In the genomic region with DNA sequence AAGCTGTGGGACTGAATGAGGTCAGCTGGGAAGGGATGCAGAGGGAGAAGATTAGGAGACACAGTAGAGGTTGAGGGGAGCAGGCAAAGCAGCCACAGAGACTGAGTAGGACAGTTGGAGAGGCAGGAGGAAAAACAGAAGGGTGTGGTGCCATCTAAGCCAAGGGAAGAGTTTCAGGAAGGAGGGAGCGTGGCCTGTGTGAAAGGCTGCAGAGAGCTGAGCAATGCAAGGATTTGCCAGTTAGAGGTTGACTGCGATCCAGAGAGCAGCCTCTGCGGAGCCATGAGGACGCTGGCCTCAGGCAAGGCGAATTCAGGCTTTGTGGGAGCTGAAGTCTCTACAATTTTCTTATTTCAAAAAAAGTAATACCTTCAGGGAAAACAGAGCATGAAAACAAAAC, we compare ENCODE assay signal across 1 cellular context.
TF ChIP-seq lines count a peak whose summit lies in the region.

No MANE protein-coding gene starts in this region.

TF ChIP-seq in GM23338, 12 proteins besides CTCF, POLR2A, EP300 and RAD21:
- no peak for TF ChIP-seq ZNF462 (CRISPR knock-in tag; IDR thresholded peaks at IDR 0.05)
- TF ChIP-seq NANOG (IDR thresholded peaks at IDR 0.05; ENCODE audit: borderline replicate concordance) = no peak
- TF ChIP-seq, protein P1, sequence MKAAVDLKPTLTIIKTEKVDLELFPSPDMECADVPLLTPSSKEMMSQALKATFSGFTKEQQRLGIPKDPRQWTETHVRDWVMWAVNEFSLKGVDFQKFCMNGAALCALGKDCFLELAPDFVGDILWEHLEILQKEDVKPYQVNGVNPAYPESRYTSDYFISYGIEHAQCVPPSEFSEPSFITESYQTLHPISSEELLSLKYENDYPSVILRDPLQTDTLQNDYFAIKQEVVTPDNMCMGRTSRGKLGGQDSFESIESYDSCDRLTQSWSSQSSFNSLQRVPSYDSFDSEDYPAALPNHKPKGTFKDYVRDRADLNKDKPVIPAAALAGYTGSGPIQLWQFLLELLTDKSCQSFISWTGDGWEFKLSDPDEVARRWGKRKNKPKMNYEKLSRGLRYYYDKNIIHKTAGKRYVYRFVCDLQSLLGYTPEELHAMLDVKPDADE (IDR thresholded peaks at IDR 0.05) = no peak
- TF ChIP-seq CREB1 (CRISPR knock-in tag; IDR thresholded peaks at IDR 0.05; ENCODE audit: low read depth) = no peak
- no peak for TF ChIP-seq STAT1 (IDR thresholded peaks at IDR 0.05; ENCODE audit: unreplicated experiment)
- no peak for TF ChIP-seq EZH2 (IDR thresholded peaks at IDR 0.05; ENCODE audit: low read depth, unreplicated experiment)
- TF ChIP-seq POLR2AphosphoS5 (IDR thresholded peaks at IDR 0.05; ENCODE audit: low read depth) = no peak
- TF ChIP-seq, protein P2, sequence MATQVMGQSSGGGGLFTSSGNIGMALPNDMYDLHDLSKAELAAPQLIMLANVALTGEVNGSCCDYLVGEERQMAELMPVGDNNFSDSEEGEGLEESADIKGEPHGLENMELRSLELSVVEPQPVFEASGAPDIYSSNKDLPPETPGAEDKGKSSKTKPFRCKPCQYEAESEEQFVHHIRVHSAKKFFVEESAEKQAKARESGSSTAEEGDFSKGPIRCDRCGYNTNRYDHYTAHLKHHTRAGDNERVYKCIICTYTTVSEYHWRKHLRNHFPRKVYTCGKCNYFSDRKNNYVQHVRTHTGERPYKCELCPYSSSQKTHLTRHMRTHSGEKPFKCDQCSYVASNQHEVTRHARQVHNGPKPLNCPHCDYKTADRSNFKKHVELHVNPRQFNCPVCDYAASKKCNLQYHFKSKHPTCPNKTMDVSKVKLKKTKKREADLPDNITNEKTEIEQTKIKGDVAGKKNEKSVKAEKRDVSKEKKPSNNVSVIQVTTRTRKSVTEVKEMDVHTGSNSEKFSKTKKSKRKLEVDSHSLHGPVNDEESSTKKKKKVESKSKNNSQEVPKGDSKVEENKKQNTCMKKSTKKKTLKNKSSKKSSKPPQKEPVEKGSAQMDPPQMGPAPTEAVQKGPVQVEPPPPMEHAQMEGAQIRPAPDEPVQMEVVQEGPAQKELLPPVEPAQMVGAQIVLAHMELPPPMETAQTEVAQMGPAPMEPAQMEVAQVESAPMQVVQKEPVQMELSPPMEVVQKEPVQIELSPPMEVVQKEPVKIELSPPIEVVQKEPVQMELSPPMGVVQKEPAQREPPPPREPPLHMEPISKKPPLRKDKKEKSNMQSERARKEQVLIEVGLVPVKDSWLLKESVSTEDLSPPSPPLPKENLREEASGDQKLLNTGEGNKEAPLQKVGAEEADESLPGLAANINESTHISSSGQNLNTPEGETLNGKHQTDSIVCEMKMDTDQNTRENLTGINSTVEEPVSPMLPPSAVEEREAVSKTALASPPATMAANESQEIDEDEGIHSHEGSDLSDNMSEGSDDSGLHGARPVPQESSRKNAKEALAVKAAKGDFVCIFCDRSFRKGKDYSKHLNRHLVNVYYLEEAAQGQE (IDR thresholded peaks at IDR 0.05; ENCODE audit: unreplicated experiment) = no peak
- TF ChIP-seq JUNB (IDR thresholded peaks at IDR 0.05; ENCODE audit: unreplicated experiment) = no peak
- no peak for TF ChIP-seq ZNF114 (CRISPR knock-in tag; IDR thresholded peaks at IDR 0.05)
- TF ChIP-seq ZNF331 (CRISPR knock-in tag; IDR thresholded peaks at IDR 0.05; ENCODE audit: low read depth) = no peak
- TF ChIP-seq EZH2phosphoT487 (IDR thresholded peaks at IDR 0.05; ENCODE audit: unreplicated experiment) = no peak
